8 cellular contexts compared by ENCODE assay signal in the genomic region with DNA sequence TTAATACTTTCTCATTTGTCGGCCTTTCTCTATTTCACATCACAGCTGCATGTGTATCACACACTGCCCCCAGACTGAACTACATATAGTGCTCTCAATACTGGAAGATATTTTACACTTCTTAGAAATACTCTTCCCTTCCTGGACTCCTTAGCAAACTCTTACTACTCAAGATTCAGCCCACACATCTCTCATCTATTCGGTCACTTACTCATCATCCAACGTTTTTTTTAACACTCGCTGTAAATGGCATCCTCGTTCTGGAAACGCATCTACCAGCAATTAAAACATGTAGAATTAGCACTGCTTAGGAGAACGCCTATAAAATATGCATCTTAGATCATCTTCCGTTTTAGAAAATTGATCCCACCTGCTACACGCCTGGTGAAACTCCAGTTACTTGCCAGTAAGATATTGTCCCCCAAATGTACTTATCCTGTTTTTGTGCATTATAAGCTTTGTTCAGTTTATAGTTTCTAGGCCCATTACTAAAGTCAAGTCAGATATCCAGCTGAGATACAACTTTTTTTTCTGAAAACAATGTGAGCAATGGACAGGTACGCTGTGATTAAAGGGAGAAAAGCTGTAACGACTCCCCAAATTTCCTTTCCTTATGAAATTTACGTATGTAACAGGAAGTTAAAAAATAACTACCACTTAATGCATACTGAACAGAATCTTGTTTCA. TPM values are rescaled to one million over a fixed set of nuclear protein-coding genes. Genes with fewer than 3 reads are reported as not detected.
A peak's percentile ranks its signal among the peaks of the same experiment; 100 is the strongest.
DNase-seq lines count a peak whose midpoint lies in the region; ATAC-seq and TF ChIP-seq lines count a peak whose summit lies in the region.

No MANE protein-coding gene starts in this region.

- H3K4me3 Mint-ChIP-seq in immature natural killer cell: peak overlapping the region; percentile 94 to 98 (median 96)

- TF ChIP-seq CTCF in WI38 (IDR thresholded peaks at IDR 0.05; ENCODE audit: low read depth, low read length): no peak
- no peak for TF ChIP-seq CTCF in GM13977 (IDR thresholded peaks at IDR 0.05; ENCODE audit: extremely low read depth, insufficient read depth, missing control alignments)

- H3K4me3 ChIP-seq in WI38 (ENCODE audit: low read depth, low read length): peak overlapping the region; percentile 77

- in situ Hi-C loops in GM13977 (cut with MboI; ENCODE audit: low pct_unique_long_range_greater_than_20kb, low sequenced_read_pairs, unreplicated experiment): no loop called here

- H3K27me3 Mint-ChIP-seq in immature natural killer cell (ENCODE audit: low read depth in 3 of 3): peaks cover 0 to 8% (median 6%) of the 10 kb centered on the region in 3 donors

- H3K9me3 Mint-ChIP-seq in immature natural killer cell: no peaks in the 10 kb centered on the region

- peaks cover 19 to 26% of the 10 kb centered on the region in 2 donors for H3K4me1 Mint-ChIP-seq in immature natural killer cell

- peak; percentile 70 for ATAC-seq in activated CD4-positive, CD25-positive, alpha-beta regulatory T cell treated with anti-CD3 and anti-CD28 coated beads, Interleukin-2, amount 50 U/mL, for 24 hours
- ATAC-seq in HG03095 (IDR thresholded peaks at IDR 0.05; ENCODE audit: unreplicated experiment): no peak

- peak overlapping the region; percentile 97 to 99 (median 98) for H3K27ac Mint-ChIP-seq in immature natural killer cell

- no peak for DNase-seq in activated CD4-positive, CD25-positive, alpha-beta regulatory T cell (lab: John Stamatoyannopoulos, UW)
- peak in 1 of 3 donors; percentile 4 for DNase-seq in immature natural killer cell
- peak; percentile 79 for DNase-seq in superior temporal gyrus (ENCODE audit: extremely low spot score)
- DNase-seq in hepatic stellate cell (ENCODE audit: low spot score): no peak
- DNase-seq in GM13977 (ENCODE audit: low spot score): no peak

- peaks cover 0 to 4% (median 0%) of the 10 kb centered on the region in 3 donors for H3K36me3 Mint-ChIP-seq in immature natural killer cell

RNA-seq across cellular contexts. Expression of gene LRP2BP, which starts 1.0 kb away (rescaled TPM):
- polyA plus RNA-seq in immature natural killer cell: under 1 TPM in 2 of 3 donors, not detected in 1; 0.17 to 0.36 TPM

RNA-seq across cellular contexts. Expression of gene ANKRD37, which starts 1.9 kb away (rescaled TPM):
- 10 to 100 TPM in 1 of 3 donors, 1 to 10 TPM in 2; 7.1 to 10.0 (median 8.4) TPM for polyA plus RNA-seq in immature natural killer cell

RNA-seq across cellular contexts. Expression of gene UFSP2, which starts 31.1 kb away (rescaled TPM):
- 10 to 100 TPM; 24.9 to 54.2 (median 31.9) TPM for polyA plus RNA-seq in immature natural killer cell
